ENCODE assay signal across 1 cellular context in genomic region chr16:68369697-68370096, GRCh38.
A peak's percentile ranks its signal among the peaks of the same experiment; 100 is the strongest.
TF ChIP-seq lines count a peak whose summit lies in the region.

No MANE protein-coding gene starts in this region.

TF ChIP-seq in GM12878, 131 proteins besides CTCF, POLR2A, EP300 and RAD21 (continued from another document):
- no peak for TF ChIP-seq SMC3 (IDR thresholded peaks at IDR 0.05; ENCODE audit: borderline replicate concordance, low read length)
- no peak for TF ChIP-seq RB1 (IDR thresholded peaks at IDR 0.05; ENCODE audit: borderline replicate concordance)
- TF ChIP-seq MTA2 (IDR thresholded peaks at IDR 0.05; ENCODE audit: low read depth) = peak; percentile 78; the same call in 1 of the 2 replicates
- TF ChIP-seq ZNF217 (IDR thresholded peaks at IDR 0.05) = 0 out of 2 replicates have a peak, but pooled peaks have one; percentile 26
- TF ChIP-seq NR2F1 (conservative IDR thresholded peaks at IDR 0.05) = peak; percentile 55; the same call in 1 of the 2 replicates
- no peak for TF ChIP-seq CEBPZ (IDR thresholded peaks at IDR 0.05; ENCODE audit: low read depth, low read length)
- peak; percentile 90 for TF ChIP-seq DPF2 (IDR thresholded peaks at IDR 0.05)
- TF ChIP-seq IKZF1 (conservative IDR thresholded peaks at IDR 0.05) = peak; percentile 96
- no peak for TF ChIP-seq STAT1 (conservative IDR thresholded peaks at IDR 0.05)
- TF ChIP-seq, protein P1, sequence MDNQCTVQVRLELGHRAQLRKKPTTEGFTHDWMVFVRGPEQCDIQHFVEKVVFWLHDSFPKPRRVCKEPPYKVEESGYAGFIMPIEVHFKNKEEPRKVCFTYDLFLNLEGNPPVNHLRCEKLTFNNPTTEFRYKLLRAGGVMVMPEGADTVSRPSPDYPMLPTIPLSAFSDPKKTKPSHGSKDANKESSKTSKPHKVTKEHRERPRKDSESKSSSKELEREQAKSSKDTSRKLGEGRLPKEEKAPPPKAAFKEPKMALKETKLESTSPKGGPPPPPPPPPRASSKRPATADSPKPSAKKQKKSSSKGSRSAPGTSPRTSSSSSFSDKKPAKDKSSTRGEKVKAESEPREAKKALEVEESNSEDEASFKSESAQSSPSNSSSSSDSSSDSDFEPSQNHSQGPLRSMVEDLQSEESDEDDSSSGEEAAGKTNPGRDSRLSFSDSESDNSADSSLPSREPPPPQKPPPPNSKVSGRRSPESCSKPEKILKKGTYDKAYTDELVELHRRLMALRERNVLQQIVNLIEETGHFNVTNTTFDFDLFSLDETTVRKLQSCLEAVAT (IDR thresholded peaks at IDR 0.05) = peak; percentile 62; the same call in 1 of the 2 replicates
- peak; percentile 32 for TF ChIP-seq SP1 (IDR thresholded peaks at IDR 0.05; ENCODE audit: low read depth, low read length)
- no peak for TF ChIP-seq NBN (IDR thresholded peaks at IDR 0.05)
TF ChIP-seq in GM12878: peak in this region for 23.
